In genomic region chr1:58017641-58018040, GRCh38 we compare ENCODE assay signal across 18 cellular contexts.
DNase-seq lines count a peak whose midpoint lies in the region; ATAC-seq and TF ChIP-seq lines count a peak whose summit lies in the region.
"Had no signal": no experiment of that assay in that cellular context is flagged by ENCODE, and none has a peak within 500 bp of the region (broad histone marks: within the 10 kb centered on the region; RNA-seq: fewer than 3 reads in every experiment).

No MANE protein-coding gene starts in this region.

- no peak overlapping the region for H3K27ac Mint-ChIP-seq in WTC11
- H3K27ac Mint-ChIP-seq in activated CD8-positive, alpha-beta T cell treated with anti-CD3 and anti-CD28 coated beads for 36 hours, result no peak overlapping the region
- H3K27ac Mint-ChIP-seq: B cell; CD8-positive, alpha-beta T cell had no signal

- DNase-seq in NCI-H82 (lab: John Stamatoyannopoulos, UW) (peak; percentile 59), NCI-H82 treated with DMSO at 0.1 percent for 48 hours (lab: John Stamatoyannopoulos, UW; ENCODE audit: unreplicated experiment) (no peak), WTC11 (ENCODE audit: low spot score) (peak; percentile 13), iPS-NIHi7 (ENCODE audit: extremely low spot score) (peak; percentile 32), globus pallidus (ENCODE audit: low spot score) (no peak)
- no peak for DNase-seq in activated CD8-positive, alpha-beta T cell treated with anti-CD3 and anti-CD28 coated beads for 36 hours
- DNase-seq: 8988T; Calu3; CD8-positive, alpha-beta T cell; DMS79 treated with DMSO at 0.1 percent for 48 hours; GF-D8; GOT3; KBM-7 had no signal

- H3K4me3 Mint-ChIP-seq in WTC11, result no peak overlapping the region
- no peak overlapping the region for H3K4me3 Mint-ChIP-seq in activated CD8-positive, alpha-beta T cell treated with anti-CD3 and anti-CD28 coated beads for 36 hours
- H3K4me3 Mint-ChIP-seq: B cell; CD8-positive, alpha-beta T cell; IgD-negative memory B cell had no signal

- H3K4me1 Mint-ChIP-seq in WTC11, result peaks cover 27% of the 10 kb centered on the region
- H3K4me1 Mint-ChIP-seq in activated CD8-positive, alpha-beta T cell treated with anti-CD3 and anti-CD28 coated beads for 36 hours (ENCODE audit: low read depth), result no peaks in the 10 kb centered on the region
- H3K4me1 Mint-ChIP-seq: B cell, IgD-negative memory B cell had no signal

- ATAC-seq in WTC11 (peak; percentile 85), GM19035 (IDR thresholded peaks at IDR 0.05; ENCODE audit: unreplicated experiment) (no peak)
- no peak for ATAC-seq in activated CD8-positive, alpha-beta T cell treated with anti-CD3 and anti-CD28 coated beads for 36 hours
- ATAC-seq: CD8-positive, alpha-beta T cell; GM12878; HepG2 had no signal

- no peaks in the 10 kb centered on the region for H3K36me3 Mint-ChIP-seq in WTC11
- H3K36me3 Mint-ChIP-seq in activated CD8-positive, alpha-beta T cell treated with anti-CD3 and anti-CD28 coated beads for 36 hours (ENCODE audit: low read depth), result no peaks in the 10 kb centered on the region
- H3K36me3 Mint-ChIP-seq: CD8-positive, alpha-beta T cell; IgD-negative memory B cell had no signal

- no peaks in the 10 kb centered on the region for H3K9me3 Mint-ChIP-seq in WTC11
- no peaks in the 10 kb centered on the region for H3K9me3 Mint-ChIP-seq in activated CD8-positive, alpha-beta T cell treated with anti-CD3 and anti-CD28 coated beads for 36 hours
- H3K9me3 Mint-ChIP-seq: CD8-positive, alpha-beta T cell had no signal

- intact Hi-C loops in activated CD8-positive, alpha-beta T cell treated with anti-CD3 and anti-CD28 coated beads for 36 hours (cut with micrococcal nuclease), result no loop called here

- CTCF ChIA-PET in WTC11 (lab: Charles Lee), result interaction anchor here (0.7 to 1.5 kb wide), 9 partner anchors 12 to 146 kb away, joined by 3 to 12 read pairs (median 4); no protein-coding TSS in a partner anchor
- CTCF ChIA-PET in activated CD8-positive, alpha-beta T cell treated with anti-CD3 and anti-CD28 coated beads for 36 hours (lab: Charles Lee), result no interaction called here

- TF ChIP-seq CTCF in WTC11 (IDR thresholded peaks at IDR 0.05), result no peak
- TF ChIP-seq CTCF in activated CD8-positive, alpha-beta T cell treated with anti-CD3 and anti-CD28 coated beads for 36 hours (IDR thresholded peaks at IDR 0.05), result no peak

- H3K27me3 Mint-ChIP-seq in WTC11 (ENCODE audit: low read depth), result no peaks in the 10 kb centered on the region; the same call in 1 of the 2 replicates
- peaks cover 2% of the 10 kb centered on the region for H3K27me3 Mint-ChIP-seq in activated CD8-positive, alpha-beta T cell treated with anti-CD3 and anti-CD28 coated beads for 36 hours

- POLR2A ChIA-PET in WTC11 (lab: Charles Lee), result no interaction called here
- POLR2A ChIA-PET in activated CD8-positive, alpha-beta T cell treated with anti-CD3 and anti-CD28 coated beads for 36 hours (lab: Charles Lee), result no interaction called here

TF ChIP-seq in WTC11, 78 proteins besides CTCF, POLR2A, EP300 and RAD21:
- TF ChIP-seq ZNF317 (CRISPR knock-in tag; IDR thresholded peaks at IDR 0.05; ENCODE audit: borderline replicate concordance, low read depth), result no peak
TF ChIP-seq in WTC11: peak in this region for 0.

Comparison
In these comparisons a context has a peak if more than half of its experiments do, and no peak if none do; other contexts are left out.
1. DNase-seq: peak in NCI-H82 (single experiment), WTC11 (single experiment) and iPS-NIHi7 (single experiment); none in NCI-H82 treated with DMSO at 0.1 percent for 48 hours (single experiment), globus pallidus (single experiment) and activated CD8-positive, alpha-beta T cell treated with anti-CD3 and anti-CD28 coated beads for 36 hours (single experiment).